In the genomic region with DNA sequence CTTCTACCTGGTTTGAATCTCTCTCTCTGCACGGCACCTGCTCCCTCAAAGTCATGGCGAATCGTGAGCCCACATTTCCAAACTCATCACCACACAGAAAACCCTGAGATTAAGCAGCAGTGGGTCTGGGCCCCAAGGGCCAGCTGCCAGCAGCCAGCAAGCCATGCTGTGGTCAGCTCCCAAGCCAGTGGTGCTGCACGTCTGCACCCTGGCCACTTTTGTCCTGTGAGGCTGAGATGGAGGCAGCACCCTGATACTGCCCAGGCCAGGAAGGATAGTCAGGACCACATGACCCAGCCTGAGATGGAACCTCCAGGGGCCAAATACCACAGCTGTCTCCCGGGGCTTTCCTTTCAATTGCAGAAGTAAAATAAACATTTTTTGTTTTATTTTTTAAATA, we compare ENCODE assay signal across 14 cellular contexts. TPM values are rescaled to one million over a fixed set of nuclear protein-coding genes. Genes with fewer than 3 reads are reported as not detected.
DNase-seq lines count a peak whose midpoint lies in the region; ATAC-seq and TF ChIP-seq lines count a peak whose summit lies in the region.
"Had no signal": no experiment of that assay in that cellular context is flagged by ENCODE, and none has a peak within 500 bp of the region (broad histone marks: within the 10 kb centered on the region; RNA-seq: fewer than 3 reads in every experiment).

No MANE protein-coding gene starts in this region.

- peak overlapping the region; percentile 98 for H3K27ac ChIP-seq in SU-DHL-6 (ENCODE audit: low read depth, low read length)
- H3K27ac ChIP-seq in substantia nigra (ENCODE audit: low read depth, low read length, poor library complexity, severe bottlenecking): peak overlapping the region; percentile 82
- no peak overlapping the region for H3K27ac ChIP-seq in ascending aorta

- H3K36me3 ChIP-seq in SU-DHL-6 (ENCODE audit: low read length): no peaks in the 10 kb centered on the region; the same call in 1 of the 2 replicates
- H3K36me3 ChIP-seq in ascending aorta: no peaks in the 10 kb centered on the region

- H3K27ac Mint-ChIP-seq in activated CD8-positive, alpha-beta memory T cell treated with anti-CD3 and anti-CD28 coated beads, Interleukin-2, amount 10 ng/mL, durations not matched to agents 7 days and 5 days: peak overlapping the region; percentile 99
- H3K27ac Mint-ChIP-seq in endothelial cell (ENCODE audit: unreplicated experiment): peak overlapping the region; percentile 100
- H3K27ac Mint-ChIP-seq: nephron had no signal

- no peak for DNase-seq in activated CD8-positive, alpha-beta memory T cell treated with anti-CD3 and anti-CD28 coated beads, Interleukin-2, amount 10 ng/mL, durations not matched to agents 7 days and 5 days
- no peak for DNase-seq in activated CD8-positive, alpha-beta memory T cell treated with anti-CD3 and anti-CD28 coated beads, Interleukin-2, amount 50 U/mL, for 48 hours
- DNase-seq in endothelial cell (ENCODE audit: low spot score) (no peak), substantia nigra (lab: John Stamatoyannopoulos, UW) (peak in 2 of 49 donors; percentile 16 to 29), SKM-1 treated with dmso at 0.1 percent for 144 hours (lab: John Stamatoyannopoulos, UW; ENCODE audit: unreplicated experiment) (no peak), ascending aorta (ENCODE audit: low spot score in 2 of 2) (no peak)
- DNase-seq: ACHN, foreskin fibroblast, NCI-H1105, NCI-H524 treated with DMSO at 0.1 percent for 48 hours, sigmoid colon had no signal

- H3K4me1 ChIP-seq in ascending aorta: no peaks in the 10 kb centered on the region

- no peak for TF ChIP-seq CTCF in SU-DHL-6 (IDR thresholded peaks at IDR 0.05; ENCODE audit: insufficient read depth, low read length, poor library complexity, severe bottlenecking)
- no peak for TF ChIP-seq CTCF in endothelial cell (IDR thresholded peaks at IDR 0.05; ENCODE audit: unreplicated experiment)
- no peak for TF ChIP-seq CTCF in ascending aorta (IDR thresholded peaks at IDR 0.05)

- H3K9me3 ChIP-seq in SU-DHL-6 (ENCODE audit: insufficient read depth, low read length): no peaks in the 10 kb centered on the region
- H3K9me3 ChIP-seq in ascending aorta: no peaks in the 10 kb centered on the region
- H3K9me3 ChIP-seq: sigmoid colon had no signal

- no peaks in the 10 kb centered on the region for H3K9me2 ChIP-seq in SU-DHL-6 (replicated peaks; ENCODE audit: insufficient read depth, low read length)

- peaks cover 55% of the 10 kb centered on the region for H3F3A ChIP-seq in SU-DHL-6 (ENCODE audit: insufficient read depth)

- peaks cover 42% of the 10 kb centered on the region for H3K36me3 Mint-ChIP-seq in activated CD8-positive, alpha-beta memory T cell treated with anti-CD3 and anti-CD28 coated beads, Interleukin-2, amount 10 ng/mL, durations not matched to agents 7 days and 5 days
- peaks cover 64% of the 10 kb centered on the region for H3K36me3 Mint-ChIP-seq in endothelial cell (ENCODE audit: low read depth, unreplicated experiment)

- no peaks in the 10 kb centered on the region for H3K9me3 Mint-ChIP-seq in activated CD8-positive, alpha-beta memory T cell treated with anti-CD3 and anti-CD28 coated beads, Interleukin-2, amount 10 ng/mL, durations not matched to agents 7 days and 5 days (ENCODE audit: low read depth)
- no peaks in the 10 kb centered on the region for H3K9me3 Mint-ChIP-seq in endothelial cell (ENCODE audit: unreplicated experiment)
- H3K9me3 Mint-ChIP-seq: nephron had no signal

- H3K4me1 Mint-ChIP-seq in activated CD8-positive, alpha-beta memory T cell treated with anti-CD3 and anti-CD28 coated beads, Interleukin-2, amount 10 ng/mL, durations not matched to agents 7 days and 5 days: peaks cover 67% of the 10 kb centered on the region
- H3K4me1 Mint-ChIP-seq in endothelial cell (ENCODE audit: unreplicated experiment): peaks cover 76% of the 10 kb centered on the region

- H3K79me2 ChIP-seq in SU-DHL-6 (ENCODE audit: insufficient read depth, low read length): peaks cover 35% of the 10 kb centered on the region

- H3K4me2 ChIP-seq in SU-DHL-6 (ENCODE audit: low read depth, low read length, poor library complexity, severe bottlenecking): peak overlapping the region; percentile 76

- H3K4me3 ChIP-seq in SU-DHL-6 (ENCODE audit: insufficient read depth, low read length, poor library complexity, severe bottlenecking) (peak overlapping the region; percentile 49), ascending aorta (no peak overlapping the region)
- H3K4me3 ChIP-seq: sigmoid colon had no signal

- H3K27me3 Mint-ChIP-seq in activated CD8-positive, alpha-beta memory T cell treated with anti-CD3 and anti-CD28 coated beads, Interleukin-2, amount 10 ng/mL, durations not matched to agents 7 days and 5 days: no peaks in the 10 kb centered on the region
- peaks cover 13% of the 10 kb centered on the region for H3K27me3 Mint-ChIP-seq in endothelial cell (ENCODE audit: unreplicated experiment)

- H2AFZ ChIP-seq in SU-DHL-6 (ENCODE audit: low read depth, low read length, severe bottlenecking): no peak overlapping the region

- intact Hi-C loops in ascending aorta (cut with DNase I): no loop called here

- peak overlapping the region; percentile 73 for H3K9ac ChIP-seq in SU-DHL-6 (ENCODE audit: low read length)

- peak overlapping the region; percentile 89 for H3K4me3 Mint-ChIP-seq in activated CD8-positive, alpha-beta memory T cell treated with anti-CD3 and anti-CD28 coated beads, Interleukin-2, amount 10 ng/mL, durations not matched to agents 7 days and 5 days
- H3K4me3 Mint-ChIP-seq in endothelial cell (ENCODE audit: unreplicated experiment): peak overlapping the region; percentile 29
- H3K4me3 Mint-ChIP-seq: nephron had no signal

- no peak for ATAC-seq in activated CD8-positive, alpha-beta memory T cell treated with anti-CD3 and anti-CD28 coated beads, Interleukin-2, amount 10 ng/mL, durations not matched to agents 7 days and 5 days
- no peak for ATAC-seq in GM21528 (IDR thresholded peaks at IDR 0.05; ENCODE audit: low FRiP score, unreplicated experiment)

- CTCF ChIA-PET in activated CD8-positive, alpha-beta memory T cell treated with anti-CD3 and anti-CD28 coated beads, Interleukin-2, amount 10 ng/mL, durations not matched to agents 7 days and 5 days (lab: Charles Lee): interaction anchor here (0.9 to 2.2 kb wide), 3 partner anchors 19 to 285 kb away, joined by 3 to 8 read pairs (median 6); no protein-coding TSS in a partner anchor

- no peaks in the 10 kb centered on the region for H3K27me3 ChIP-seq in SU-DHL-6 (ENCODE audit: low read length)
- H3K27me3 ChIP-seq in ascending aorta: no peaks in the 10 kb centered on the region
- H3K27me3 ChIP-seq: sigmoid colon had no signal

- H4K20me1 ChIP-seq in SU-DHL-6 (ENCODE audit: low read depth, low read length): no peaks in the 10 kb centered on the region

RNA-seq across cellular contexts. Expression of a gene that starts 7.8 kb away (rescaled TPM):
- 10 to 100 TPM; 43.2 to 46.7 TPM for total RNA-seq in activated CD8-positive, alpha-beta memory T cell treated with anti-CD3 and anti-CD28 coated beads, Interleukin-2, amount 10 ng/mL, durations not matched to agents 7 days and 5 days
- 229 TPM for total RNA-seq in endothelial cell (ENCODE audit: unreplicated experiment)
- total RNA-seq in ascending aorta: 23.7 TPM

Comparison
In these comparisons a context has a peak if more than half of its experiments do, and no peak if none do; other contexts are left out.
1. H3K27ac ChIP-seq: peak in SU-DHL-6 (single experiment) and substantia nigra (single experiment); none in ascending aorta (0 of 2).